ENCODE assay signal across 28 cellular contexts in the genomic region with DNA sequence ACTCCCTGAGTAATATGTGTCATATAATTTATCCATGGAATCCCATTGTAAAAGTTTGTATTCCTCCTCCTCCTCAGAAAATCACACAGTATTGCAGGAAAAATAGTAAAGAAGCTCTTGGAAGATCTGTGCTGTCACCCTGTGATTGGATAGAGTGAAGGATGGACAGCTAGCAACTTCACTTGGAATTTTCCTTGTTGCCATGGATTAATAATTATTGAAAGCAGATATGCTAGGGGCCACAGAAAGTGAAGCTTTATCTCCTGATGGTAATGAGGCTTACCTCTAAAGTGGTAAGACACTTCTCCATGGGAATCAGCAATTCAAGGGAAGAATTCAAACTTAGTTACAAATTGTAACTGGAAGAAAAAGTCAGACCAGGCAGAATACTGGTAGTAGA. TPM values are rescaled to one million over a fixed set of nuclear protein-coding genes. Genes with fewer than 3 reads are reported as not detected.
DNase-seq lines count a peak whose midpoint lies in the region; ATAC-seq, FAIRE-seq and TF ChIP-seq lines count a peak whose summit lies in the region.
"Had no signal": no experiment of that assay in that cellular context is flagged by ENCODE, and none has a peak within 500 bp of the region (broad histone marks: within the 10 kb centered on the region; RNA-seq: fewer than 3 reads in every experiment).

No MANE protein-coding gene starts in this region.

- CTCF ChIA-PET in HepG2 (lab: Yijun Ruan, JAX; ENCODE audit: low intra/inter-chr PET ratio, low total read pairs) (no interaction called here), T-cell (lab: Charles Lee) (no interaction called here)

- H3K4me3 ChIP-seq in HepG2 (replicated peaks in 1 of 3; ENCODE audit: insufficient read depth in 1 of 3, low read depth in 2 of 3, low read length in 3 of 3), result no peak overlapping the region
- no peak overlapping the region for H3K4me3 ChIP-seq in right lobe of liver
- H3K4me3 ChIP-seq: BLaER1, GM12878 had no signal

- no peaks in the 10 kb centered on the region for H3K27me3 Mint-ChIP-seq in T-cell
- H3K27me3 Mint-ChIP-seq: CD4-positive, CD25-positive, alpha-beta regulatory T cell had no signal

- TF ChIP-seq CTCF in HepG2 (CRISPR knock-in tag; IDR thresholded peaks at IDR 0.05), result no peak
- no peak for TF ChIP-seq CTCF in right lobe of liver (IDR thresholded peaks at IDR 0.05)

- no peaks in the 10 kb centered on the region for H3K4me1 Mint-ChIP-seq in T-cell
- H3K4me1 Mint-ChIP-seq: CD14-positive monocyte; CD4-positive, alpha-beta memory T cell; CD4-positive, CD25-positive, alpha-beta regulatory T cell; CD8-positive, alpha-beta memory T cell had no signal

- BruUV-seq in HepG2 (replicated peaks; lab: Mats Ljungman, UMichigan), result no TSS peak

- FAIRE-seq in HepG2 (lab: Jason Lieb, UNC), result no peak
- FAIRE-seq: GM12878, GM12892, GM18507 had no signal

- in situ Hi-C loops in HepG2 (cut with HindIII; ENCODE audit: extremely low pct_ligation_motif_present, low pct_unique_long_range_greater_than_20kb), result no loop called here

- no peak for ATAC-seq in HepG2
- no peak for ATAC-seq in right lobe of liver
- no peak for ATAC-seq in HG02642 (IDR thresholded peaks at IDR 0.05; ENCODE audit: poor library complexity, unreplicated experiment)
- ATAC-seq in T-cell (replicated peaks in 1 of 4), result no peak
- ATAC-seq: GM12878 had no signal

- H3K36me3 ChIP-seq in HepG2 (replicated peaks in 1 of 2; ENCODE audit: control insufficient read depth in 1 of 2, insufficient read depth in 2 of 2, low read length in 2 of 2) (peaks cover 0 to 2% of the 10 kb centered on the region in 2 experiments; a peak in 3 of 5 replicates), right lobe of liver (no peaks in the 10 kb centered on the region)
- H3K36me3 ChIP-seq: BLaER1 had no signal

- H3K27me3 ChIP-seq in HepG2 (ENCODE audit: control insufficient read depth in 1 of 2, insufficient read depth in 2 of 2, low read length in 2 of 2) (no peaks in the 10 kb centered on the region), right lobe of liver (no peaks in the 10 kb centered on the region)
- H3K27me3 ChIP-seq: BE2C, BLaER1 had no signal

- no peak overlapping the region for H2AFZ ChIP-seq in HepG2 (ENCODE audit: low read length)

- no peak overlapping the region for H3K27ac Mint-ChIP-seq in T-cell
- H3K27ac Mint-ChIP-seq: CD14-positive monocyte; CD4-positive, alpha-beta memory T cell; CD4-positive, CD25-positive, alpha-beta regulatory T cell; CD8-positive, alpha-beta memory T cell had no signal

- peaks cover 88% of the 10 kb centered on the region for H4K20me1 ChIP-seq in HepG2 (ENCODE audit: insufficient read depth, low read length)
- H4K20me1 ChIP-seq: BLaER1 had no signal

- H3K79me2 ChIP-seq in HepG2 (ENCODE audit: insufficient read depth, low read length), result peaks cover 100% of the 10 kb centered on the region

- H3K4me2 ChIP-seq in HepG2 (ENCODE audit: low read depth, low read length), result no peak overlapping the region
- H3K4me2 ChIP-seq: BLaER1 had no signal

- DNase-seq in HepG2 (ENCODE audit: low spot score) (no peak), right lobe of liver (no peak), kidney tubule cell (ENCODE audit: low spot score) (peak; percentile 14), T-cell (no peak)
- DNase-seq: 8988T; ACHN; BE2C; C1 segment of cervical spinal cord; CD4-positive, alpha-beta memory T cell; CD4-positive, CD25-positive, alpha-beta regulatory T cell; CD8-positive, alpha-beta memory T cell; COR-L47; DMS 273 treated with DMSO at 0.1 percent for 48 hours; DMS153; DMS53; DMS79; DND-41; EL; GDM1 had no signal

- no peak overlapping the region for H3K27ac ChIP-seq in HepG2 (ENCODE audit: extremely low read length, insufficient read depth, low read length)
- H3K27ac ChIP-seq in right lobe of liver, result no peak overlapping the region
- H3K27ac ChIP-seq: BLaER1 had no signal

- no peaks in the 10 kb centered on the region for H3K36me3 Mint-ChIP-seq in T-cell
- H3K36me3 Mint-ChIP-seq: CD14-positive monocyte; CD4-positive, alpha-beta memory T cell; CD4-positive, CD25-positive, alpha-beta regulatory T cell; CD8-positive, alpha-beta memory T cell had no signal

- no peak overlapping the region for H3K4me3 Mint-ChIP-seq in T-cell
- H3K4me3 Mint-ChIP-seq: CD14-positive monocyte; CD4-positive, alpha-beta memory T cell; CD4-positive, CD25-positive, alpha-beta regulatory T cell; CD8-positive, alpha-beta memory T cell had no signal

- peaks cover 50% of the 10 kb centered on the region for H3K4me1 ChIP-seq in HepG2 (ENCODE audit: insufficient read depth, low read length)
- H3K4me1 ChIP-seq in right lobe of liver, result no peaks in the 10 kb centered on the region
- H3K4me1 ChIP-seq: BE2C, BLaER1 had no signal

- no peak overlapping the region for H3K9ac ChIP-seq in HepG2 (ENCODE audit: insufficient read depth, low read depth, low read length)
- H3K9ac ChIP-seq: BLaER1 had no signal

- H3K9me3 ChIP-seq in HepG2 (ENCODE audit: low read length), result no peaks in the 10 kb centered on the region
- H3K9me3 ChIP-seq in right lobe of liver, result no peaks in the 10 kb centered on the region
- H3K9me3 ChIP-seq: BE2C, BLaER1 had no signal

- POLR2A ChIA-PET in HepG2 (lab: Yijun Ruan, JAX) (no interaction called here), T-cell (lab: Charles Lee) (no interaction called here)

- no peaks in the 10 kb centered on the region for H3K9me3 Mint-ChIP-seq in T-cell

- TF ChIP-seq EP300 in HepG2 (IDR thresholded peaks at IDR 0.05; ENCODE audit: low read depth in 2 of 2, low read length in 2 of 2) (no peak), HepG2 (CRISPR knock-in tag; IDR thresholded peaks at IDR 0.05; ENCODE audit: borderline replicate concordance) (no peak)

- intact Hi-C loops in HepG2 (cut with micrococcal nuclease; ENCODE audit: unreplicated experiment), result loop anchor here (10.0 kb wide), 1 partner anchor 330 kb away; no protein-coding TSS in a partner anchor
- intact Hi-C loops in right lobe of liver (cut with DNase I), result no loop called here

- no peak for TF ChIP-seq RAD21 in HepG2 (CRISPR knock-in tag; IDR thresholded peaks at IDR 0.05)

- no peak for TF ChIP-seq POLR2A in HepG2 (IDR thresholded peaks at IDR 0.05; ENCODE audit: insufficient read depth in 1 of 2, low read depth in 2 of 2, low read length in 2 of 2)
- no peak for TF ChIP-seq POLR2A in right lobe of liver (IDR thresholded peaks at IDR 0.05)

TF ChIP-seq in HepG2, 621 proteins besides CTCF, POLR2A, EP300 and RAD21:
- no peak for TF ChIP-seq ZXDC (CRISPR knock-in tag; IDR thresholded peaks at IDR 0.05)
- TF ChIP-seq RBM22 (optimal IDR thresholded peaks at IDR 0.05; ENCODE audit: low read length), result peak; percentile 94

RNA-seq across cellular contexts. Expression of gene PHYHIPL, which starts 48.8 kb away (rescaled TPM):
- total RNA-seq in HepG2 (2016; rRNA removed; fragmentation: Illumina TruSeq; extraction: Trizol) (40.6 and 55.7 TPM in 2 replicates), right lobe of liver (under 1 TPM; 0.49 to 1.00 (median 0.75) TPM), T-cell (not detected)
- 16.9 and 17.7 TPM in 2 replicates for total RNA-seq in HepG2 (2016; cell fraction: cytosol; rRNA removed; fragmentation: Illumina TruSeq; extraction: Trizol; ENCODE audit: low read depth)
- 42.3 and 58.0 TPM in 2 replicates for total RNA-seq in HepG2 (2016; cell fraction: insoluble cytoplasmic fraction; rRNA removed; fragmentation: Illumina TruSeq; extraction: Trizol)
- total RNA-seq in HepG2 (2016; cell fraction: membrane; rRNA removed; fragmentation: Illumina TruSeq; extraction: Trizol), result 43.2 and 46.3 TPM in 2 replicates
- total RNA-seq in HepG2 (2016; cell fraction: nucleus; rRNA removed; fragmentation: Illumina TruSeq; extraction: Trizol), result 52.9 and 59.2 TPM in 2 replicates
- 56.9 and 78.5 TPM in 2 replicates for polyA plus RNA-seq in HepG2 (2011; rRNA removed)
- 36.6 and 67.7 TPM in 2 replicates for polyA plus RNA-seq in HepG2 (2011; cell fraction: cytosol; rRNA removed)
- polyA plus RNA-seq in HepG2 (2011; cell fraction: nucleus; rRNA removed), result 24.8 and 28.7 TPM in 2 replicates
- polyA plus RNA-seq in HepG2 (2012), result 88.6 and 96.5 TPM in 2 replicates
- 17.2 and 22.6 TPM in 2 replicates for polyA plus RNA-seq in HepG2 (2016; cell fraction: cytosol; fragmentation: Illumina TruSeq; extraction: Trizol; ENCODE audit: low read depth)
- 94.0 and 99.4 TPM in 2 replicates for polyA plus RNA-seq in HepG2 (2016; cell fraction: insoluble cytoplasmic fraction; fragmentation: Illumina TruSeq; extraction: Trizol; ENCODE audit: low read depth)
- polyA plus RNA-seq in HepG2 (2016; cell fraction: membrane; fragmentation: Illumina TruSeq; extraction: Trizol; ENCODE audit: low read depth), result 36.8 and 37.8 TPM in 2 replicates
- polyA plus RNA-seq in HepG2 (2016; cell fraction: nucleus; fragmentation: Illumina TruSeq; extraction: Trizol; ENCODE audit: insufficient read depth, low read depth), result 48.4 and 51.0 TPM in 2 replicates
- 72.4 TPM in 1 of 2 replicates, not detected in the other for polyA minus RNA-seq in HepG2 (2011; rRNA and poly(A)+ RNA removed; ENCODE audit: low replicate concordance)
- polyA minus RNA-seq in HepG2 (2011; cell fraction: cytosol; rRNA and poly(A)+ RNA removed), result 89.7 and 93.4 TPM in 2 replicates
- 203 and 263 TPM in 2 replicates for polyA minus RNA-seq in HepG2 (2011; cell fraction: nucleus; rRNA and poly(A)+ RNA removed)
- total RNA-seq: CD4-positive, alpha-beta memory T cell; CD4-positive, CD25-positive, alpha-beta regulatory T cell; CD8-positive, alpha-beta memory T cell; Daoy; G401 had no signal
- polyA plus RNA-seq: AG04450; CD14-positive monocyte; CD4-positive, alpha-beta memory T cell; CD4-positive, CD25-positive, alpha-beta regulatory T cell; CD8-positive, alpha-beta memory T cell had no signal

Comparison
In these comparisons a context has a peak if more than half of its experiments do, and no peak if none do; other contexts are left out.
1. RNA of gene PHYHIPL, which starts 48.8 kb away (total RNA-seq): 16.9 to 59.2 TPM in HepG2; 0.49 to 1.00 TPM in right lobe of liver and not detected in T-cell; every median in the first group is over 4 times any median in the second.